ENCODE assay signal across 8 cellular contexts in genomic region chr1:61056674-61057439, GRCh38. TPM values are rescaled to one million over a fixed set of nuclear protein-coding genes. Genes with fewer than 3 reads are reported as not detected.
A peak's percentile ranks its signal among the peaks of the same experiment; 100 is the strongest.
DNase-seq lines count a peak whose midpoint lies in the region; ATAC-seq lines count a peak whose summit lies in the region.

No MANE protein-coding gene starts in this region.

- peak overlapping the region; percentile 54 for H3K9ac ChIP-seq in endocrine pancreas (ENCODE audit: control insufficient read depth, insufficient read depth, low read length)

- peak; percentile 57 for DNase-seq in Daoy (ENCODE audit: low read depth)
- DNase-seq in NCI-H1694 treated with DMSO at 0.1 percent for 48 hours (lab: John Stamatoyannopoulos, UW): peak; percentile 25
- DNase-seq in activated CD4-positive, CD25-positive, alpha-beta regulatory T cell treated with anti-CD3 and anti-CD28 coated beads, Interleukin-2, amount 50 U/mL, for 72 hours: peak; percentile 43
- DNase-seq in memory B cell (ENCODE audit: low spot score in 2 of 2): no peak
- DNase-seq in superior temporal gyrus (ENCODE audit: extremely low spot score): peak; percentile 79

- peaks cover 29% of the 10 kb centered on the region for H3K27me3 Mint-ChIP-seq in memory B cell

- peaks cover 1% of the 10 kb centered on the region for H3K36me3 Mint-ChIP-seq in memory B cell

- H3K27me3 ChIP-seq in endocrine pancreas (ENCODE audit: control insufficient read depth, insufficient read depth, low read length): no peaks in the 10 kb centered on the region

- H3K4me3 Mint-ChIP-seq in memory B cell: peak overlapping the region; percentile 80

- no peaks in the 10 kb centered on the region for H3K36me3 ChIP-seq in endocrine pancreas (ENCODE audit: control insufficient read depth, insufficient read depth, low read length)

- H3K9me3 ChIP-seq in endocrine pancreas (ENCODE audit: control insufficient read depth, low read length): no peaks in the 10 kb centered on the region

- peaks cover 11% of the 10 kb centered on the region for H3K4me1 Mint-ChIP-seq in memory B cell

- H3K4me3 ChIP-seq in endocrine pancreas (ENCODE audit: control insufficient read depth, insufficient read depth, low read length): peak overlapping the region; percentile 68

- H3K27ac Mint-ChIP-seq in memory B cell: no peak overlapping the region

- ATAC-seq in memory B cell (ENCODE audit: low read depth) (peak; percentile 67), GM19455 (IDR thresholded peaks at IDR 0.05; ENCODE audit: unreplicated experiment) (no peak), HG03469 (IDR thresholded peaks at IDR 0.05; ENCODE audit: unreplicated experiment) (no peak)

- H3K4me1 ChIP-seq in endocrine pancreas (ENCODE audit: control insufficient read depth, insufficient read depth, low read length): no peaks in the 10 kb centered on the region

- no peaks in the 10 kb centered on the region for H3K9me3 Mint-ChIP-seq in memory B cell

RNA-seq across cellular contexts. Expression of gene NFIA, which starts 25.5 kb away (rescaled TPM):
- total RNA-seq in Daoy (2014; rRNA removed; shearing (Covaris generic)): 3.4 and 5.0 TPM in 2 replicates

Comparison
In these comparisons a context has a peak if more than half of its experiments do, and no peak if none do; other contexts are left out.
1. DNase-seq: peak in Daoy (single experiment), NCI-H1694 treated with DMSO at 0.1 percent for 48 hours (single experiment), activated CD4-positive, CD25-positive, alpha-beta regulatory T cell treated with anti-CD3 and anti-CD28 coated beads, Interleukin-2, amount 50 U/mL, for 72 hours (single experiment) and superior temporal gyrus (single experiment); none in memory B cell (0 of 2).